In genomic region chr9:72332351-72332750, GRCh38 we compare ENCODE assay signal across 15 cellular contexts. TPM values are rescaled to one million over a fixed set of nuclear protein-coding genes. Genes with fewer than 3 reads are reported as not detected.
DNase-seq lines count a peak whose midpoint lies in the region; TF ChIP-seq lines count a peak whose summit lies in the region.
"Had no signal": no experiment of that assay in that cellular context is flagged by ENCODE, and none has a peak within 500 bp of the region (broad histone marks: within the 10 kb centered on the region; RNA-seq: fewer than 3 reads in every experiment).

No MANE protein-coding gene starts in this region.

- no peak overlapping the region for H3K9ac ChIP-seq in adipocyte (ENCODE audit: low read length)
- no peak overlapping the region for H3K9ac ChIP-seq in mucosa of stomach (ENCODE audit: low read length)

- peak; percentile 52 for DNase-seq in NCI-H82 (lab: John Stamatoyannopoulos, UW)
- no peak for DNase-seq in NCI-H82 treated with DMSO at 0.1 percent for 48 hours (lab: John Stamatoyannopoulos, UW; ENCODE audit: unreplicated experiment)
- DNase-seq in adipocyte (ENCODE audit: low read depth): peak; percentile 50
- no peak for DNase-seq in occipital lobe (lab: John Stamatoyannopoulos, UW)
- DNase-seq in amniotic stem cell (lab: John Stamatoyannopoulos, UW): no peak
- no peak for DNase-seq in vagina (ENCODE audit: extremely low spot score in 2 of 2)
- DNase-seq: AML-193; CD4-positive, alpha-beta memory T cell; DMS79 treated with DMSO at 0.1 percent for 48 hours; H9 had no signal

- TF ChIP-seq POLR2A in vagina (IDR thresholded peaks at IDR 0.05): no peak

- H3K36me3 ChIP-seq in adipocyte (ENCODE audit: control insufficient read depth, insufficient read depth, low read length, severe bottlenecking) (no peaks in the 10 kb centered on the region), mucosa of stomach (ENCODE audit: control insufficient read depth, insufficient read depth, low read length) (no peaks in the 10 kb centered on the region), vagina (no peaks in the 10 kb centered on the region)

- H3K4me1 ChIP-seq in adipocyte (ENCODE audit: control insufficient read depth, insufficient read depth, low read length) (peaks cover 5% of the 10 kb centered on the region), mucosa of stomach (ENCODE audit: control insufficient read depth, insufficient read depth, low read length) (no peaks in the 10 kb centered on the region), vagina (no peaks in the 10 kb centered on the region)
- H3K4me1 ChIP-seq: A549 had no signal

- H3K27me3 ChIP-seq in adipocyte (replicated peaks; ENCODE audit: control insufficient read depth, insufficient read depth, low read length): no peaks in the 10 kb centered on the region
- no peaks in the 10 kb centered on the region for H3K27me3 ChIP-seq in mucosa of stomach (ENCODE audit: control insufficient read depth, insufficient read depth, low read length)
- no peaks in the 10 kb centered on the region for H3K27me3 ChIP-seq in vagina

- TF ChIP-seq CTCF in vagina (IDR thresholded peaks at IDR 0.05): no peak

- no peaks in the 10 kb centered on the region for H3K9me3 ChIP-seq in adipocyte (ENCODE audit: control insufficient read depth, low read length)
- H3K9me3 ChIP-seq in mucosa of stomach (ENCODE audit: control insufficient read depth, low read length): no peaks in the 10 kb centered on the region
- H3K9me3 ChIP-seq in vagina: no peaks in the 10 kb centered on the region
- H3K9me3 ChIP-seq: A549 had no signal

- intact Hi-C loops in vagina (cut with DNase I): no loop called here

- no peak overlapping the region for H3K27ac ChIP-seq in vagina
- H3K27ac ChIP-seq: 22Rv1, C4-2B had no signal

- H3K4me3 ChIP-seq in adipocyte (ENCODE audit: low read length) (no peak overlapping the region), mucosa of stomach (ENCODE audit: low read length) (peak overlapping the region; percentile 8), vagina (no peak overlapping the region)
- H3K4me3 ChIP-seq: A549, GM12878 had no signal

RNA-seq across cellular contexts. Expression of gene ZFAND5, which starts 32.7 kb away (rescaled TPM):
- 333 TPM for total RNA-seq in occipital lobe
- 277 TPM for total RNA-seq in vagina

Comparison
In these comparisons a context has a peak if more than half of its experiments do, and no peak if none do; other contexts are left out.
1. DNase-seq: peak in NCI-H82 (single experiment) and adipocyte (single experiment); none in NCI-H82 treated with DMSO at 0.1 percent for 48 hours (single experiment), occipital lobe (single experiment), amniotic stem cell (single experiment) and vagina (0 of 2).